In the genomic region with DNA sequence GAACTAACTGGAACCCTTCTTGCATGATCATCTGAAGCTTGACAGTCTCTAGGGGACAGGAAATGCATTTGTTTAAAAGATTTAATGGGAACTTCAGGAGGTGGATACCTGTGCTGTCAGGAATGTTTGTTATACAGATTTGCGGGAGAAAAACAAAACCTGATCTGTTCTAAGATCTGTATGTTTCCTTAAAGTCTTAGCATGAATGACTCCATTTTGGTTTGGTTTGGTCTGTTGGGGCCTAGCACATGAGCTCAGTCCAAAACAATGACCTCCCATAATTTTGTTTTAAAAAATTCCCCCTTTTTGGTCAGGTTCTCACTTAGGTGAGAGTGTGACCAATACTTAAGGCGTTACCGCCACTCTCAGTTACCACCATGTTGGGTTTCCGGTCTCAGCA, we compare ENCODE assay signal across 10 cellular contexts.
"Had no signal": no experiment of that assay in that cellular context is flagged by ENCODE, and none has a peak within 500 bp of the region (broad histone marks: within the 10 kb centered on the region; RNA-seq: fewer than 3 reads in every experiment).

No MANE protein-coding gene starts in this region.

- H3K9ac ChIP-seq: GM23248 had no signal

- H3K4me3 ChIP-seq: GM23248, HAP-1 had no signal

- H3K36me3 ChIP-seq: HAP-1 had no signal

- H3K27me3 Mint-ChIP-seq: IgD-negative memory B cell had no signal

- ATAC-seq: HCT116, HepG2 had no signal

- H3K4me1 ChIP-seq: HAP-1 had no signal

- DNase-seq: GM23248, GOT3, HFFc6, KG1 had no signal

- H3K27ac ChIP-seq: GM23248, HL-60 had no signal

- H3K27ac Mint-ChIP-seq: HFFc6, IgD-negative memory B cell had no signal

- H2AFZ ChIP-seq: GM23248 had no signal

- H3K4me3 Mint-ChIP-seq: HFFc6 had no signal

- H3K4me1 Mint-ChIP-seq: IgD-negative memory B cell had no signal

- H3K36me3 Mint-ChIP-seq: IgD-negative memory B cell had no signal

- FAIRE-seq: H54, HepG2 had no signal
